In the genomic region with DNA sequence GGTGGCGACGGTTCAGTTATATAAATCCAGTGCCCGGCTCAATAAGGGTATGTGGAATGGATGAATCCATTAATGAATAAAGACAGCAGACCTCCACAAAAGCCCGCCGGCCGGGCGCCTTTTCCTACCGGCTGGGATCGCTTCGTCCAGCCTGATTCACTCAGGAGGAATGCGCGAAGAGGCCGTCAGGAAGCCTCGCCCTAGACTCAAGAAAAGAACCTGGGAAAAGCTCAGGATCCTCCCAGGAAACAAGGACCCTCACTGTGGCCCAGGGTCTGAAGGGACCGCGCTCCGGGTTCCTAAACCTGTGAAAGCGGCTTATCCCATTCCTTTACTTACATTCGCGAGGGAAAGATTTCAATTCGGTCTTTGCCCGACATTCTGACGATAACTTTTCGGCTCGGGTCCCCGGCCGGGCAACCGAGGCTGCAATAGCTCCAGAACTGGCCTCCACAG, we compare ENCODE assay signal across 9 cellular contexts. TPM values are rescaled to one million over a fixed set of nuclear protein-coding genes. Genes with fewer than 3 reads are reported as not detected.
DNase-seq lines count a peak whose midpoint lies in the region; ATAC-seq and TF ChIP-seq lines count a peak whose summit lies in the region.
"Had no signal": no experiment of that assay in that cellular context is flagged by ENCODE, and none has a peak within 500 bp of the region (broad histone marks: within the 10 kb centered on the region; RNA-seq: fewer than 3 reads in every experiment).

No MANE protein-coding gene starts in this region.

- H3K27ac ChIP-seq in CD8-positive, alpha-beta T cell (ENCODE audit: low read depth, low read length), result peak overlapping the region; percentile 83

- H3K36me3 ChIP-seq in CD8-positive, alpha-beta T cell (ENCODE audit: insufficient read depth, low read length), result no peaks in the 10 kb centered on the region

- intact Hi-C loops in CD8-positive, alpha-beta T cell (cut with DNase I, micrococcal nuclease), result loop anchor here (1.0 to 10.0 kb wide), 6 partner anchors 118 to 855 kb away; partner anchors contain the start of genes ARG2 (in 1 of the 2), GPHN (in 1 of the 2) and PALS1 (in 1 of the 2)
- intact Hi-C loops in activated CD8-positive, alpha-beta T cell treated with anti-CD3 and anti-CD28 coated beads for 36 hours (cut with micrococcal nuclease), result no loop called here

- CTCF ChIA-PET in CD8-positive, alpha-beta T cell (lab: Charles Lee), result interaction anchor here (0.6 to 1.4 kb wide), 12 partner anchors 8 to 845 kb away, joined by 3 to 6 read pairs (median 4); partner anchors contain the start of gene RDH11
- CTCF ChIA-PET in activated CD8-positive, alpha-beta T cell treated with anti-CD3 and anti-CD28 coated beads for 36 hours (lab: Charles Lee), result interaction anchor here (0.7 to 1.7 kb wide), 24 partner anchors 8 to 1000 kb away, joined by 3 to 10 read pairs (median 3); partner anchors contain the start of gene TMEM229B

- H3K9me3 ChIP-seq in CD8-positive, alpha-beta T cell (ENCODE audit: low read length), result no peaks in the 10 kb centered on the region

- no peak for TF ChIP-seq CTCF in CD8-positive, alpha-beta T cell (IDR thresholded peaks at IDR 0.05)
- no peak for TF ChIP-seq CTCF in HFFc6 (IDR thresholded peaks at IDR 0.05)
- TF ChIP-seq CTCF in activated CD8-positive, alpha-beta T cell treated with anti-CD3 and anti-CD28 coated beads for 36 hours (IDR thresholded peaks at IDR 0.05), result no peak

- H3K4me3 ChIP-seq in CD8-positive, alpha-beta T cell (ENCODE audit: low read depth, low read length), result peak overlapping the region; percentile 79

- peaks cover 79% of the 10 kb centered on the region for H3K4me1 Mint-ChIP-seq in CD8-positive, alpha-beta T cell (ENCODE audit: low read depth)
- peaks cover 64% of the 10 kb centered on the region for H3K4me1 Mint-ChIP-seq in HFFc6 (ENCODE audit: low read depth)
- H3K4me1 Mint-ChIP-seq in activated CD8-positive, alpha-beta T cell treated with anti-CD3 and anti-CD28 coated beads for 36 hours (ENCODE audit: low read depth), result peaks cover 57% of the 10 kb centered on the region

- POLR2A ChIA-PET in CD8-positive, alpha-beta T cell (lab: Charles Lee), result interaction anchor here (0.9 to 1.3 kb wide), 7 partner anchors 8 to 336 kb away, joined by 3 to 8 read pairs (median 4); partner anchors contain the start of genes PALS1, PIGH and RDH11
- POLR2A ChIA-PET in activated CD8-positive, alpha-beta T cell treated with anti-CD3 and anti-CD28 coated beads for 36 hours (lab: Charles Lee), result interaction anchor here (0.9 to 2.2 kb wide), 6 partner anchors 8 to 852 kb away, joined by 3 to 14 read pairs (median 4); partner anchors contain the start of genes GPHN and PLEK2

- DNase-seq in CD8-positive, alpha-beta T cell, result no peak
- peak; percentile 65 for DNase-seq in HFFc6
- DNase-seq in activated CD8-positive, alpha-beta T cell treated with anti-CD3 and anti-CD28 coated beads for 36 hours, result no peak
- DNase-seq in germinal center (ENCODE audit: low spot score), result peak; percentile 7
- peak; percentile 45 for DNase-seq in renal cortical epithelial cell (ENCODE audit: low read depth)

- no peak for ATAC-seq in CD8-positive, alpha-beta T cell
- no peak for ATAC-seq in activated CD8-positive, alpha-beta T cell treated with anti-CD3 and anti-CD28 coated beads for 36 hours
- ATAC-seq in activated CD4-positive, CD25-positive, alpha-beta regulatory T cell treated with anti-CD3 and anti-CD28 coated beads, Interleukin-2, amount 50 U/mL, for 24 hours, result no peak
- ATAC-seq in GM21825 (IDR thresholded peaks at IDR 0.05; ENCODE audit: unreplicated experiment) (no peak), HG03469 (IDR thresholded peaks at IDR 0.05; ENCODE audit: unreplicated experiment) (no peak)

- H3K27me3 Mint-ChIP-seq in CD8-positive, alpha-beta T cell (ENCODE audit: low read depth), result no peaks in the 10 kb centered on the region
- peaks cover 6% of the 10 kb centered on the region for H3K27me3 Mint-ChIP-seq in HFFc6 (ENCODE audit: insufficient read depth)
- H3K27me3 Mint-ChIP-seq in activated CD8-positive, alpha-beta T cell treated with anti-CD3 and anti-CD28 coated beads for 36 hours, result no peaks in the 10 kb centered on the region

- peaks cover 29% of the 10 kb centered on the region for H3K4me1 ChIP-seq in CD8-positive, alpha-beta T cell (ENCODE audit: insufficient read depth, low read length)

- H3K27ac Mint-ChIP-seq in CD8-positive, alpha-beta T cell, result peak overlapping the region; percentile 97
- peak overlapping the region; percentile 100 for H3K27ac Mint-ChIP-seq in HFFc6
- peak overlapping the region; percentile 93 for H3K27ac Mint-ChIP-seq in activated CD8-positive, alpha-beta T cell treated with anti-CD3 and anti-CD28 coated beads for 36 hours

- H3K4me3 Mint-ChIP-seq in CD8-positive, alpha-beta T cell, result peak overlapping the region; percentile 99
- H3K4me3 Mint-ChIP-seq in HFFc6, result peak overlapping the region; percentile 97
- H3K4me3 Mint-ChIP-seq in activated CD8-positive, alpha-beta T cell treated with anti-CD3 and anti-CD28 coated beads for 36 hours, result peak overlapping the region; percentile 97

- no peaks in the 10 kb centered on the region for H3K9me3 Mint-ChIP-seq in CD8-positive, alpha-beta T cell
- no peaks in the 10 kb centered on the region for H3K9me3 Mint-ChIP-seq in HFFc6
- no peaks in the 10 kb centered on the region for H3K9me3 Mint-ChIP-seq in activated CD8-positive, alpha-beta T cell treated with anti-CD3 and anti-CD28 coated beads for 36 hours

- peaks cover 32% of the 10 kb centered on the region for H3K36me3 Mint-ChIP-seq in CD8-positive, alpha-beta T cell
- peaks cover 35% of the 10 kb centered on the region for H3K36me3 Mint-ChIP-seq in HFFc6 (ENCODE audit: low read depth)
- peaks cover 22% of the 10 kb centered on the region for H3K36me3 Mint-ChIP-seq in activated CD8-positive, alpha-beta T cell treated with anti-CD3 and anti-CD28 coated beads for 36 hours (ENCODE audit: low read depth)

- H3K27me3 ChIP-seq in CD8-positive, alpha-beta T cell (ENCODE audit: insufficient read depth, low read length), result no peaks in the 10 kb centered on the region

RNA-seq across cellular contexts. Expression of gene ATP6V1D, which starts 0.3 kb away (rescaled TPM):
- 10 to 100 TPM; 30.1 to 34.2 TPM for total RNA-seq in CD8-positive, alpha-beta T cell
- 100 to 1,000 TPM; 135 to 167 (median 150) TPM for total RNA-seq in HFFc6 (2021; fragmentation: NEBNext Ultra II Directional; extraction: Animal tissue kit (Norgen Biotek cat#: 25700))
- total RNA-seq in activated CD8-positive, alpha-beta T cell treated with anti-CD3 and anti-CD28 coated beads for 36 hours, result 10 to 100 TPM; 18.8 to 20.7 TPM
- total RNA-seq in renal cortical epithelial cell, result 159 and 202 TPM in 2 replicates

RNA-seq across cellular contexts. Expression of gene EIF2S1, which starts 0.8 kb away (rescaled TPM):
- 10 to 100 TPM; 29.4 to 34.4 TPM for total RNA-seq in CD8-positive, alpha-beta T cell
- total RNA-seq in HFFc6 (2021; fragmentation: NEBNext Ultra II Directional; extraction: Animal tissue kit (Norgen Biotek cat#: 25700)), result 100 to 1,000 TPM; 163 to 218 (median 178) TPM
- 100 to 1,000 TPM; 210 to 219 TPM for total RNA-seq in activated CD8-positive, alpha-beta T cell treated with anti-CD3 and anti-CD28 coated beads for 36 hours
- 177 and 261 TPM in 2 replicates for total RNA-seq in renal cortical epithelial cell

RNA-seq across cellular contexts. Expression of gene PLEK2, which starts 52.6 kb away (rescaled TPM):
- total RNA-seq in CD8-positive, alpha-beta T cell, result not detected
- 10 to 100 TPM in 5 of 6 experiments, 1 to 10 TPM in 1; 8.7 to 23.8 (median 19.5) TPM for total RNA-seq in HFFc6 (2021; fragmentation: NEBNext Ultra II Directional; extraction: Animal tissue kit (Norgen Biotek cat#: 25700))
- 1 to 10 TPM in 1 of 2 experiments, not detected in 1; 1.0 TPM for total RNA-seq in activated CD8-positive, alpha-beta T cell treated with anti-CD3 and anti-CD28 coated beads for 36 hours
- 12.9 and 126 TPM in 2 replicates for total RNA-seq in renal cortical epithelial cell
- total RNA-seq: temporal lobe had no signal

Comparison
In these comparisons a context has a peak if more than half of its experiments do, and no peak if none do; other contexts are left out.
1. DNase-seq: peak in HFFc6 (single experiment), germinal center (single experiment) and renal cortical epithelial cell (single experiment); none in CD8-positive, alpha-beta T cell (0 of 7) and activated CD8-positive, alpha-beta T cell treated with anti-CD3 and anti-CD28 coated beads for 36 hours (single experiment).
2. Peak in every context shown above with its lines, with median percentiles within 50 percentile points of each other: H3K27ac Mint-ChIP-seq and H3K4me3 Mint-ChIP-seq.